Comparison of ENCODE assay signal across 32 cellular contexts in the genomic region with DNA sequence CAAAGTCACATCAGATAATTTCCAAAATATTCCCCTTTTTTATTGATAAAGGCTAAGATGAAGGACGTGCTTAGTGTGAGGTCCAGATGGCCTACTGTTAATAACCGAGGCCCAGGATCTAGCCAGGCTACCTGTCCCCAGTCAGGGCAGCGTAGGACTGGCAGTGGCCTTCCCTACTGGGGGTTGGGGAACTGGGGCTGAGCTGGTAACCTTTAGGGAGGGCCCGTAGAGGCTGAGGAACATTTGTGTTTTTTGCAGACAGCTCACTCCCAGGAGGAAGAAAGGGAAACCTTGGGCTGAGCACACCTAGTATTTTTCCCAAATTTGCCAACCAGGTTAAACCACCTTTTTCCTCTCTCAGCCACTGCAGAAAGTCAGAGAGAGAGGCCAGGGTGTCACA. TPM values are rescaled to one million over a fixed set of nuclear protein-coding genes. Genes with fewer than 3 reads are reported as not detected.
"Had no signal": no experiment of that assay in that cellular context is flagged by ENCODE, and none has a peak within 500 bp of the region (broad histone marks: within the 10 kb centered on the region; RNA-seq: fewer than 3 reads in every experiment).

No MANE protein-coding gene starts in this region.

- H3K36me3 Mint-ChIP-seq: immature natural killer cell; memory B cell; naive thymus-derived CD4-positive, alpha-beta T cell; neural progenitor cell; stimulated activated memory B cell treated with anti-CD40 and anti-IgM and Interleukin-4, amounts not matched to agents 10 μg/mL and 1 μg/mL and 100 μg/mL, for 72 hours had no signal

- H3K36me3 ChIP-seq: colonic mucosa, esophagus squamous epithelium, heart right ventricle, neural progenitor cell, ovary, sigmoid colon, thoracic aorta, upper lobe of right lung, uterus had no signal

- H3K4me3 ChIP-seq: colonic mucosa, esophagus squamous epithelium, heart right ventricle, lung, neural progenitor cell, ovary, psoas muscle, sigmoid colon, thoracic aorta, tibial nerve, upper lobe of right lung, uterus had no signal

- H3K4me1 ChIP-seq: colonic mucosa, neural progenitor cell, psoas muscle, sigmoid colon, upper lobe of right lung, uterus had no signal

- H3K27me3 ChIP-seq: colonic mucosa, esophagus squamous epithelium, heart right ventricle, neural progenitor cell, ovary, sigmoid colon, tibial nerve, upper lobe of right lung, uterus had no signal

- H3K27ac ChIP-seq: colonic mucosa, epithelial cell of prostate, heart right ventricle, neural progenitor cell, ovary, psoas muscle, sigmoid colon, thoracic aorta, tibial nerve, upper lobe of right lung, uterus had no signal

- DNase-seq: colonic mucosa; effector CD8-positive, alpha-beta T cell; endodermal cell; esophagus squamous epithelium; foreskin melanocyte; glutamatergic neuron; heart right ventricle; hippocampal formation; immature natural killer cell; midbrain; naive thymus-derived CD4-positive, alpha-beta T cell; ovary; posterior cingulate gyrus; psoas muscle; right cardiac atrium; sigmoid colon; stimulated activated CD4-positive, alpha-beta T cell treated with anti-CD3 and anti-CD28 coated beads, Interleukin-2, amount 100 ng/mL, for 24 hours; stimulated activated CD4-positive, alpha-beta T cell treated with anti-CD3 and anti-CD28 coated beads, Interleukin-4, amount 100 ng/mL, for 24 hours; upper lobe of right lung; uterus had no signal

- H2AFZ ChIP-seq: neural progenitor cell had no signal

- H3K4me3 Mint-ChIP-seq: dendritic cell treated with granulocyte-macrophage colony-stimulating factor and Interleukin-4, amounts not matched to agents 40 ng/mL and 50 ng/mL, for 4 days; endodermal cell; immature natural killer cell; memory B cell; naive thymus-derived CD4-positive, alpha-beta T cell; nephron; neural progenitor cell; stimulated activated memory B cell treated with anti-CD40 and anti-IgM and Interleukin-4, amounts not matched to agents 10 μg/mL and 1 μg/mL and 100 μg/mL, for 72 hours; stimulated activated naive CD8-positive, alpha-beta T cell treated with anti-CD3 and anti-CD28 coated beads, Interleukin-15, Interleukin-2, amounts not matched to agents 100 ng/mL and 50 ng/mL, for 24 hours had no signal

- H3K4me2 ChIP-seq: neural progenitor cell had no signal

- H3K9me3 ChIP-seq: colonic mucosa, esophagus squamous epithelium, heart right ventricle, ovary, psoas muscle, sigmoid colon, thoracic aorta, tibial nerve, upper lobe of right lung, uterus had no signal

- H3K9ac ChIP-seq: neural progenitor cell had no signal

- H3K9me3 Mint-ChIP-seq: dendritic cell treated with granulocyte-macrophage colony-stimulating factor and Interleukin-4, amounts not matched to agents 40 ng/mL and 50 ng/mL, for 4 days; endodermal cell; memory B cell; naive thymus-derived CD4-positive, alpha-beta T cell; nephron; neural progenitor cell; stimulated activated memory B cell treated with anti-CD40 and anti-IgM and Interleukin-4, amounts not matched to agents 10 μg/mL and 1 μg/mL and 100 μg/mL, for 72 hours; stimulated activated naive CD8-positive, alpha-beta T cell treated with anti-CD3 and anti-CD28 coated beads, Interleukin-15, Interleukin-2, amounts not matched to agents 100 ng/mL and 50 ng/mL, for 24 hours had no signal

- H3K27me3 Mint-ChIP-seq: dendritic cell treated with granulocyte-macrophage colony-stimulating factor and Interleukin-4, amounts not matched to agents 40 ng/mL and 50 ng/mL, for 4 days; memory B cell; stimulated activated memory B cell treated with anti-CD40 and anti-IgM and Interleukin-4, amounts not matched to agents 10 μg/mL and 1 μg/mL and 100 μg/mL, for 72 hours; stimulated activated naive CD8-positive, alpha-beta T cell treated with anti-CD3 and anti-CD28 coated beads, Interleukin-15, Interleukin-2, amounts not matched to agents 100 ng/mL and 50 ng/mL, for 24 hours had no signal

- H3K27ac Mint-ChIP-seq: dendritic cell treated with granulocyte-macrophage colony-stimulating factor and Interleukin-4, amounts not matched to agents 40 ng/mL and 50 ng/mL, for 4 days; endodermal cell; memory B cell; naive thymus-derived CD4-positive, alpha-beta T cell; neural progenitor cell; stimulated activated memory B cell treated with anti-CD40 and anti-IgM and Interleukin-4, amounts not matched to agents 10 μg/mL and 1 μg/mL and 100 μg/mL, for 72 hours; stimulated activated naive CD8-positive, alpha-beta T cell treated with anti-CD3 and anti-CD28 coated beads, Interleukin-15, Interleukin-2, amounts not matched to agents 100 ng/mL and 50 ng/mL, for 24 hours had no signal

RNA-seq across cellular contexts. Expression of a gene that starts 59.7 kb away (rescaled TPM):
- total RNA-seq: chondrocyte, endodermal cell, renal cortical epithelial cell had no signal
- polyA plus RNA-seq: right cardiac atrium had no signal
